In the genomic region with DNA sequence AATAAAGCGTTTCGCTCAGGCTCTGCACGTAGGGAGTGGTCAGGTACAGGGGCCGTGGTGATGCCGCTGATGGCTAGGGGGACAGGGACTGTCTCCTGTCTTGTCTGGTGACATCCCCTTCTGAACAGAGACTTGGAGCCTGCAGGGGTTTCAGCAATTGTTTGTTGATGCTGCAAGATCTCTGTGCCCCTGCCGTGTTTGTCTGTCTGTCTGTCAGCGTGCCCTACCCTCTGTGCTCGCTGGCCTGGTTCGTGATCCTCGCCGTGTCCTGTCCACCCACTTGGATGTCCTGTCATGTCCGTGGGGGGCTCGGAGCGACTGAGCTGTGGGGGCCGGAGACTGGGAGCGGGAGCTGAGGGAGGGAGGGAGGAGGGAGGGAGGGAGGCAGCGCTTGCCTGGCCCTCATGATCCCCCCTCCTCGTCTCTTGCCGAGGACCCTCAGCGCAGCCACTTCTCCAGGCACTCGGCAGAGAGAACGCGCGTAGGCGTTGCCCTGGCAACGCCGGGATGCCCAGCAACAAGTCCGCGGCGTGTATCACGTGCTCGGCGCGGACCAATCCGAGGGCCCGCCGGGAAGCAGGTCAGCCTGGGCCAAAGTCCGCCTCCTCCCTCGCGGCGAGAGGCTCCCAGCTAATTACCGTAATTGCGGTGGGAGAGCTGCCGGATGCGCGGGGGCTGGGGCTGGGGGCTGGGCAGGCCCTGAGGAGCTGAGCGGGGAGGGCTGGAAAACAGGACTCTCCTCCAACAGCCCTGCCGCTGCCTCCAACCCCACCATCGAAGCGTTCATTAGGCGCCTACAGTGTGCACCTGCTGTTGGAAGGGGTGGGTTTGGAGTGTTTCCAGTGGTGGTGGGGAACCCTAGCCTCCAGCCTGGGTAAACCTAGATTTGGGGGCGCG, we compare ENCODE assay signal across 1 cellular context.
TF ChIP-seq lines count a peak whose summit lies in the region.

No MANE protein-coding gene starts in this region.

TF ChIP-seq in HepG2, 621 proteins besides CTCF, POLR2A, EP300 and RAD21 (continued from another document and continues in another):
- TF ChIP-seq, protein P1, sequence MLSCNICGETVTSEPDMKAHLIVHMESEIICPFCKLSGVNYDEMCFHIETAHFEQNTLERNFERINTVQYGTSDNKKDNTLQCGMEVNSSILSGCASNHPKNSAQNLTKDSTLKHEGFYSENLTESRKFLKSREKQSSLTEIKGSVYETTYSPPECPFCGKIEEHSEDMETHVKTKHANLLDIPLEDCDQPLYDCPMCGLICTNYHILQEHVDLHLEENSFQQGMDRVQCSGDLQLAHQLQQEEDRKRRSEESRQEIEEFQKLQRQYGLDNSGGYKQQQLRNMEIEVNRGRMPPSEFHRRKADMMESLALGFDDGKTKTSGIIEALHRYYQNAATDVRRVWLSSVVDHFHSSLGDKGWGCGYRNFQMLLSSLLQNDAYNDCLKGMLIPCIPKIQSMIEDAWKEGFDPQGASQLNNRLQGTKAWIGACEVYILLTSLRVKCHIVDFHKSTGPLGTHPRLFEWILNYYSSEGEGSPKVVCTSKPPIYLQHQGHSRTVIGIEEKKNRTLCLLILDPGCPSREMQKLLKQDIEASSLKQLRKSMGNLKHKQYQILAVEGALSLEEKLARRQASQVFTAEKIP (CRISPR knock-in tag; IDR thresholded peaks at IDR 0.05; ENCODE audit: borderline replicate concordance): no peak
- no peak for TF ChIP-seq MED13 (CRISPR knock-in tag; IDR thresholded peaks at IDR 0.05)
- TF ChIP-seq SAFB2 (CRISPR knock-in tag; IDR thresholded peaks at IDR 0.05; ENCODE audit: borderline replicate concordance, low read depth): no peak
- TF ChIP-seq, protein P2, sequence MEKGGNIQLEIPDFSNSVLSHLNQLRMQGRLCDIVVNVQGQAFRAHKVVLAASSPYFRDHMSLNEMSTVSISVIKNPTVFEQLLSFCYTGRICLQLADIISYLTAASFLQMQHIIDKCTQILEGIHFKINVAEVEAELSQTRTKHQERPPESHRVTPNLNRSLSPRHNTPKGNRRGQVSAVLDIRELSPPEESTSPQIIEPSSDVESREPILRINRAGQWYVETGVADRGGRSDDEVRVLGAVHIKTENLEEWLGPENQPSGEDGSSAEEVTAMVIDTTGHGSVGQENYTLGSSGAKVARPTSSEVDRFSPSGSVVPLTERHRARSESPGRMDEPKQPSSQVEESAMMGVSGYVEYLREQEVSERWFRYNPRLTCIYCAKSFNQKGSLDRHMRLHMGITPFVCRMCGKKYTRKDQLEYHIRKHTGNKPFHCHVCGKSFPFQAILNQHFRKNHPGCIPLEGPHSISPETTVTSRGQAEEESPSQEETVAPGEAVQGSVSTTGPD (CRISPR knock-in tag; IDR thresholded peaks at IDR 0.05): no peak
- TF ChIP-seq TSC22D2 (CRISPR knock-in tag; IDR thresholded peaks at IDR 0.05; ENCODE audit: borderline replicate concordance): no peak
- 0 out of 2 replicates have a peak, but pooled peaks have one; percentile 28 for TF ChIP-seq SMAD3 (CRISPR knock-in tag; IDR thresholded peaks at IDR 0.05)
- TF ChIP-seq, protein P3, sequence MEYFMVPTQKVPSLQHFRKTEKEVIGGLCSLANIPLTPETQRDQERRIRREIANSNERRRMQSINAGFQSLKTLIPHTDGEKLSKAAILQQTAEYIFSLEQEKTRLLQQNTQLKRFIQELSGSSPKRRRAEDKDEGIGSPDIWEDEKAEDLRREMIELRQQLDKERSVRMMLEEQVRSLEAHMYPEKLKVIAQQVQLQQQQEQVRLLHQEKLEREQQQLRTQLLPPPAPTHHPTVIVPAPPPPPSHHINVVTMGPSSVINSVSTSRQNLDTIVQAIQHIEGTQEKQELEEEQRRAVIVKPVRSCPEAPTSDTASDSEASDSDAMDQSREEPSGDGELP (IDR thresholded peaks at IDR 0.05; ENCODE audit: borderline replicate concordance, low read depth): 0 out of 2 replicates have a peak, but pooled peaks have one; percentile 29
- 0 out of 2 replicates have a peak, but pooled peaks have one; percentile 41 for TF ChIP-seq RBFOX2 (IDR thresholded peaks at IDR 0.05; ENCODE audit: low read depth, low read length)
- no peak for TF ChIP-seq ZNF354B (CRISPR knock-in tag; IDR thresholded peaks at IDR 0.05)
- no peak for TF ChIP-seq JUNB (CRISPR knock-in tag; IDR thresholded peaks at IDR 0.05; ENCODE audit: borderline replicate concordance)
- TF ChIP-seq, protein P4, sequence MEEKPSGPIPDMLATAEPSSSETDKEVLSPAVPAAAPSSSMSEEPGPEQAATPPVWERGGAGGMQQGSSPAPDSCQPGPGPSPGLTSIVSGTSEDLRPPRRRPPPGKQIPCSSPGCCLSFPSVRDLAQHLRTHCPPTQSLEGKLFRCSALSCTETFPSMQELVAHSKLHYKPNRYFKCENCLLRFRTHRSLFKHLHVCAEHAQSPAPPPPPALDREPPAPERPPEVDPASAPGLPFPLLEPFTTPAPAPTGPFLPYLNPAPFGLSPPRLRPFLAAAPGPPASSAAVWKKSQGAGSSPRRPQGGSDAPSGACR (CRISPR knock-in tag; IDR thresholded peaks at IDR 0.05): peak; percentile 46; the same call in 1 of the 2 replicates
- TF ChIP-seq RBM22 (optimal IDR thresholded peaks at IDR 0.05; ENCODE audit: low read length): peak; percentile 97
- no peak for TF ChIP-seq EHMT2 (IDR thresholded peaks at IDR 0.05; ENCODE audit: borderline replicate concordance, low read depth, low read length)
- TF ChIP-seq, protein P5, sequence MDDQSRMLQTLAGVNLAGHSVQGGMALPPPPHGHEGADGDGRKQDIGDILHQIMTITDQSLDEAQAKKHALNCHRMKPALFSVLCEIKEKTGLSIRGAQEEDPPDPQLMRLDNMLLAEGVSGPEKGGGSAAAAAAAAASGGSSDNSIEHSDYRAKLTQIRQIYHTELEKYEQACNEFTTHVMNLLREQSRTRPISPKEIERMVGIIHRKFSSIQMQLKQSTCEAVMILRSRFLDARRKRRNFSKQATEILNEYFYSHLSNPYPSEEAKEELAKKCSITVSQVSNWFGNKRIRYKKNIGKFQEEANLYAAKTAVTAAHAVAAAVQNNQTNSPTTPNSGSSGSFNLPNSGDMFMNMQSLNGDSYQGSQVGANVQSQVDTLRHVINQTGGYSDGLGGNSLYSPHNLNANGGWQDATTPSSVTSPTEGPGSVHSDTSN (CRISPR knock-in tag; IDR thresholded peaks at IDR 0.05; ENCODE audit: borderline replicate concordance): no peak
- TF ChIP-seq, protein P6, sequence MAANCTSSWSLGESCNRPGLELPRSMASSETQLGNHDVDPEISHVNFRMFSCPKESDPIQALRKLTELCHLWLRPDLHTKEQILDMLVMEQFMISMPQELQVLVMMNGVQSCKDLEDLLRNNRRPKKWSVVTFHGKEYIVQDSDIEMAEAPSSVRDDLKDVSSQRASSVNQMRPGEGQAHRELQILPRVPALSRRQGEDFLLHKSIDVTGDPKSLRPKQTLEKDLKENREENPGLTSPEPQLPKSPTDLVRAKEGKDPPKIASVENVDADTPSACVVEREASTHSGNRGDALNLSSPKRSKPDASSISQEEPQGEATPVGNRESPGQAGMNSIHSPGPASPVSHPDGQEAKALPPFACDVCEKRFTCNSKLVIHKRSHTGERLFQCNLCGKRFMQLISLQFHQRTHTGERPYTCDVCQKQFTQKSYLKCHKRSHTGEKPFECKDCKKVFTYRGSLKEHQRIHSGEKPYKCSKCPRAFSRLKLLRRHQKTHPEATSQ (CRISPR knock-in tag; IDR thresholded peaks at IDR 0.05; ENCODE audit: borderline replicate concordance): no peak
- TF ChIP-seq KDM3A (CRISPR knock-in tag; IDR thresholded peaks at IDR 0.05; ENCODE audit: low read depth): 0 out of 2 replicates have a peak, but pooled peaks have one; percentile 38
- no peak for TF ChIP-seq SIX1 (CRISPR knock-in tag; IDR thresholded peaks at IDR 0.05; ENCODE audit: borderline replicate concordance)
- TF ChIP-seq KDM5B (CRISPR knock-in tag; IDR thresholded peaks at IDR 0.05; ENCODE audit: borderline replicate concordance): peak; percentile 46; the same call in 1 of the 2 replicates
- no peak for TF ChIP-seq RORA (CRISPR knock-in tag; IDR thresholded peaks at IDR 0.05)
- no peak for TF ChIP-seq ZNF839 (CRISPR knock-in tag; IDR thresholded peaks at IDR 0.05; ENCODE audit: borderline replicate concordance)
- no peak for TF ChIP-seq ATRX (CRISPR knock-in tag; IDR thresholded peaks at IDR 0.05; ENCODE audit: borderline replicate concordance)
- TF ChIP-seq, protein P7, sequence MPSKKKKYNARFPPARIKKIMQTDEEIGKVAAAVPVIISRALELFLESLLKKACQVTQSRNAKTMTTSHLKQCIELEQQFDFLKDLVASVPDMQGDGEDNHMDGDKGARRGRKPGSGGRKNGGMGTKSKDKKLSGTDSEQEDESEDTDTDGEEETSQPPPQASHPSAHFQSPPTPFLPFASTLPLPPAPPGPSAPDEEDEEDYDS (CRISPR knock-in tag; IDR thresholded peaks at IDR 0.05): no peak
- TF ChIP-seq, protein P8, sequence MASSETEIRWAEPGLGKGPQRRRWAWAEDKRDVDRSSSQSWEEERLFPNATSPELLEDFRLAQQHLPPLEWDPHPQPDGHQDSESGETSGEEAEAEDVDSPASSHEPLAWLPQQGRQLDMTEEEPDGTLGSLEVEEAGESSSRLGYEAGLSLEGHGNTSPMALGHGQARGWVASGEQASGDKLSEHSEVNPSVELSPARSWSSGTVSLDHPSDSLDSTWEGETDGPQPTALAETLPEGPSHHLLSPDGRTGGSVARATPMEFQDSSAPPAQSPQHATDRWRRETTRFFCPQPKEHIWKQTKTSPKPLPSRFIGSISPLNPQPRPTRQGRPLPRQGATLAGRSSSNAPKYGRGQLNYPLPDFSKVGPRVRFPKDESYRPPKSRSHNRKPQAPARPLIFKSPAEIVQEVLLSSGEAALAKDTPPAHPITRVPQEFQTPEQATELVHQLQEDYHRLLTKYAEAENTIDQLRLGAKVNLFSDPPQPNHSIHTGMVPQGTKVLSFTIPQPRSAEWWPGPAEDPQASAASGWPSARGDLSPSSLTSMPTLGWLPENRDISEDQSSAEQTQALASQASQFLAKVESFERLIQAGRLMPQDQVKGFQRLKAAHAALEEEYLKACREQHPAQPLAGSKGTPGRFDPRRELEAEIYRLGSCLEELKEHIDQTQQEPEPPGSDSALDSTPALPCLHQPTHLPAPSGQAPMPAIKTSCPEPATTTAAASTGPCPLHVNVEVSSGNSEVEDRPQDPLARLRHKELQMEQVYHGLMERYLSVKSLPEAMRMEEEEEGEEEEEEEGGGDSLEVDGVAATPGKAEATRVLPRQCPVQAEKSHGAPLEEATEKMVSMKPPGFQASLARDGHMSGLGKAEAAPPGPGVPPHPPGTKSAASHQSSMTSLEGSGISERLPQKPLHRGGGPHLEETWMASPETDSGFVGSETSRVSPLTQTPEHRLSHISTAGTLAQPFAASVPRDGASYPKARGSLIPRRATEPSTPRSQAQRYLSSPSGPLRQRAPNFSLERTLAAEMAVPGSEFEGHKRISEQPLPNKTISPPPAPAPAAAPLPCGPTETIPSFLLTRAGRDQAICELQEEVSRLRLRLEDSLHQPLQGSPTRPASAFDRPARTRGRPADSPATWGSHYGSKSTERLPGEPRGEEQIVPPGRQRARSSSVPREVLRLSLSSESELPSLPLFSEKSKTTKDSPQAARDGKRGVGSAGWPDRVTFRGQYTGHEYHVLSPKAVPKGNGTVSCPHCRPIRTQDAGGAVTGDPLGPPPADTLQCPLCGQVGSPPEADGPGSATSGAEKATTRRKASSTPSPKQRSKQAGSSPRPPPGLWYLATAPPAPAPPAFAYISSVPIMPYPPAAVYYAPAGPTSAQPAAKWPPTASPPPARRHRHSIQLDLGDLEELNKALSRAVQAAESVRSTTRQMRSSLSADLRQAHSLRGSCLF (CRISPR knock-in tag; IDR thresholded peaks at IDR 0.05; ENCODE audit: borderline replicate concordance): no peak
- no peak for TF ChIP-seq MTF2 (CRISPR knock-in tag; IDR thresholded peaks at IDR 0.05; ENCODE audit: borderline replicate concordance)
- TF ChIP-seq REXO4 (CRISPR knock-in tag; IDR thresholded peaks at IDR 0.05; ENCODE audit: borderline replicate concordance): no peak
- no peak for TF ChIP-seq ZNF790 (CRISPR knock-in tag; IDR thresholded peaks at IDR 0.05; ENCODE audit: borderline replicate concordance)
- TF ChIP-seq GATAD1 (CRISPR knock-in tag; IDR thresholded peaks at IDR 0.05): no peak
- TF ChIP-seq FOXK1 (CRISPR knock-in tag; IDR thresholded peaks at IDR 0.05; ENCODE audit: borderline replicate concordance, low read depth): no peak
- TF ChIP-seq, protein P9, sequence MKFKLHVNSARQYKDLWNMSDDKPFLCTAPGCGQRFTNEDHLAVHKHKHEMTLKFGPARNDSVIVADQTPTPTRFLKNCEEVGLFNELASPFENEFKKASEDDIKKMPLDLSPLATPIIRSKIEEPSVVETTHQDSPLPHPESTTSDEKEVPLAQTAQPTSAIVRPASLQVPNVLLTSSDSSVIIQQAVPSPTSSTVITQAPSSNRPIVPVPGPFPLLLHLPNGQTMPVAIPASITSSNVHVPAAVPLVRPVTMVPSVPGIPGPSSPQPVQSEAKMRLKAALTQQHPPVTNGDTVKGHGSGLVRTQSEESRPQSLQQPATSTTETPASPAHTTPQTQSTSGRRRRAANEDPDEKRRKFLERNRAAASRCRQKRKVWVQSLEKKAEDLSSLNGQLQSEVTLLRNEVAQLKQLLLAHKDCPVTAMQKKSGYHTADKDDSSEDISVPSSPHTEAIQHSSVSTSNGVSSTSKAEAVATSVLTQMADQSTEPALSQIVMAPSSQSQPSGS (CRISPR knock-in tag; IDR thresholded peaks at IDR 0.05): no peak
- TF ChIP-seq, protein P10, sequence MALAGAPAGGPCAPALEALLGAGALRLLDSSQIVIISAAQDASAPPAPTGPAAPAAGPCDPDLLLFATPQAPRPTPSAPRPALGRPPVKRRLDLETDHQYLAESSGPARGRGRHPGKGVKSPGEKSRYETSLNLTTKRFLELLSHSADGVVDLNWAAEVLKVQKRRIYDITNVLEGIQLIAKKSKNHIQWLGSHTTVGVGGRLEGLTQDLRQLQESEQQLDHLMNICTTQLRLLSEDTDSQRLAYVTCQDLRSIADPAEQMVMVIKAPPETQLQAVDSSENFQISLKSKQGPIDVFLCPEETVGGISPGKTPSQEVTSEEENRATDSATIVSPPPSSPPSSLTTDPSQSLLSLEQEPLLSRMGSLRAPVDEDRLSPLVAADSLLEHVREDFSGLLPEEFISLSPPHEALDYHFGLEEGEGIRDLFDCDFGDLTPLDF (CRISPR knock-in tag; IDR thresholded peaks at IDR 0.05): 0 out of 2 replicates have a peak, but pooled peaks have one; percentile 28
- TF ChIP-seq PHB2 (IDR thresholded peaks at IDR 0.05; ENCODE audit: partially characterized antibody): no peak
- TF ChIP-seq HOXA5 (CRISPR knock-in tag; IDR thresholded peaks at IDR 0.05): 0 out of 2 replicates have a peak, but pooled peaks have one; percentile 36
- TF ChIP-seq SNAPC2 (CRISPR knock-in tag; IDR thresholded peaks at IDR 0.05): no peak
- TF ChIP-seq HOXA9 (CRISPR knock-in tag; IDR thresholded peaks at IDR 0.05; ENCODE audit: borderline replicate concordance): no peak
- TF ChIP-seq FOXA3 (CRISPR knock-in tag; IDR thresholded peaks at IDR 0.05): 0 out of 2 replicates have a peak, but pooled peaks have one; percentile 21
- no peak for TF ChIP-seq ZNF326 (CRISPR knock-in tag; IDR thresholded peaks at IDR 0.05; ENCODE audit: borderline replicate concordance)
- no peak for TF ChIP-seq ZNF329 (CRISPR knock-in tag; IDR thresholded peaks at IDR 0.05; ENCODE audit: low read depth)
